In the genomic region with DNA sequence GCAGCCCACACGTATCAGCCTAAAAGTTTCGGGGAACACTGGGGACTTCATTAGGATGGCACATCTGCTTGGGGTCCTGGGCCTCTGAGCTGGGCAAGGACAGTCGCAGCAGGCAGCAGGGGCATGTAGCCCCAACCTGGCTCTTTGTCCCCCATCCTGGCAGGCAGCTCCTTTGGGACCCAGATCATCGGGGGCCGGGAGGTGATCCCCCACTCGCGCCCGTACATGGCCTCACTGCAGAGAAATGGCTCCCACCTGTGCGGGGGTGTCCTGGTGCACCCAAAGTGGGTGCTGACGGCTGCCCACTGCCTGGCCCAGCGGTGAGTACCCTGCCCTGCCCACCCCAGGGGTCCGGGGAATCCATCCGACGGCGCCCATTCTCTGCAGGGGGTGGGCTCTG, we compare ENCODE assay signal across 24 cellular contexts. TPM values are rescaled to one million over a fixed set of nuclear protein-coding genes. Genes with fewer than 3 reads are reported as not detected.
A peak's percentile ranks its signal among the peaks of the same experiment; 100 is the strongest.
DNase-seq lines count a peak whose midpoint lies in the region; ATAC-seq, FAIRE-seq and TF ChIP-seq lines count a peak whose summit lies in the region.
"Had no signal": no experiment of that assay in that cellular context is flagged by ENCODE, and none has a peak within 500 bp of the region (broad histone marks: within the 10 kb centered on the region; RNA-seq: fewer than 3 reads in every experiment).

No MANE protein-coding gene starts in this region.

- H3K27me3 ChIP-seq in H1 (replicated peaks in 1 of 4; ENCODE audit: control insufficient read depth in 3 of 4, extremely low read depth in 1 of 4, insufficient read depth in 3 of 4, low read length in 3 of 4) (no peaks in the 10 kb centered on the region), mammary epithelial cell (ENCODE audit: insufficient read depth, low read length) (no peaks in the 10 kb centered on the region)
- H3K27me3 ChIP-seq: BE2C; BLaER1 treated with 17β-estradiol and CSF1 and Interleukin-3, amounts not matched to agents 10 nM and 100 nM had no signal

- H2BK15ac ChIP-seq in H1 (ENCODE audit: low read length), result no peak overlapping the region

- no peak overlapping the region for H2BK20ac ChIP-seq in H1 (ENCODE audit: low read length)

- peak overlapping the region; percentile 45 for H3K4me3 Mint-ChIP-seq in natural killer cell
- H3K4me3 Mint-ChIP-seq in natural killer cell treated with Interleukin-12 subunit alpha and Interleukin-12 subunit beta and Interleukin-15 and Interleukin-18, amount 100 ng/mL, for 72 hours, result no peak overlapping the region
- H3K4me3 Mint-ChIP-seq: CD14-positive monocyte; CD4-positive, alpha-beta T cell; HFFc6 had no signal

- H3K4me1 ChIP-seq in H1 (replicated peaks in 1 of 4; ENCODE audit: control insufficient read depth in 3 of 4, insufficient read depth in 4 of 4, low read length in 3 of 4), result peaks cover 0 to 3% (median under 1%) of the 10 kb centered on the region in 4 experiments; a peak in 3 of 7 replicates
- H3K4me1 ChIP-seq in mammary epithelial cell (ENCODE audit: insufficient read depth, low read length), result peaks cover 3% of the 10 kb centered on the region
- H3K4me1 ChIP-seq: BE2C had no signal

- H4K91ac ChIP-seq in H1 (replicated peaks; ENCODE audit: insufficient read length, low read length), result no peak overlapping the region

- H3K9ac ChIP-seq in H1 (replicated peaks in 1 of 4; ENCODE audit: extremely low read depth in 1 of 4, low read depth in 3 of 4, low read length in 3 of 4) (no peak overlapping the region), mammary epithelial cell (ENCODE audit: insufficient read depth, low read length) (no peak overlapping the region)
- H3K9ac ChIP-seq: BLaER1 treated with 17β-estradiol and CSF1 and Interleukin-3, amounts not matched to agents 10 nM and 100 nM had no signal

- intact Hi-C loops in natural killer cell (cut with micrococcal nuclease), result no loop called here
- intact Hi-C loops in mammary epithelial cell (cut with micrococcal nuclease), result no loop called here

- TF ChIP-seq EP300 in H1 (IDR thresholded peaks at IDR 0.05; ENCODE audit: borderline replicate concordance in 1 of 2, low read depth in 2 of 2, low read length in 2 of 2), result no peak

- no peak for TF ChIP-seq POLR2A in H1 (IDR thresholded peaks at IDR 0.05; ENCODE audit: control extremely low read depth in 1 of 2, low read depth in 2 of 2, low read length in 2 of 2)

- BruUV-seq in mammary epithelial cell (replicated peaks; lab: Mats Ljungman, UMichigan), result no TSS peak

- no peak overlapping the region for H4K5ac ChIP-seq in H1 (ENCODE audit: insufficient read length, low read depth, low read length)

- no peaks in the 10 kb centered on the region for H3K36me3 Mint-ChIP-seq in natural killer cell
- no peaks in the 10 kb centered on the region for H3K36me3 Mint-ChIP-seq in natural killer cell treated with Interleukin-12 subunit alpha and Interleukin-12 subunit beta and Interleukin-15 and Interleukin-18, amount 100 ng/mL, for 72 hours

- dilution Hi-C loops in mammary epithelial cell (cut with HindIII; ENCODE audit: low sequenced_read_pairs), result no loop called here

- peak overlapping the region; percentile 51; the same call in 1 of the 2 replicates for H4K8ac ChIP-seq in H1 (ENCODE audit: extremely low read depth, insufficient read depth, low read length)

- H3K79me1 ChIP-seq in H1 (ENCODE audit: low read depth, low read length), result no peaks in the 10 kb centered on the region

- H3K79me2 ChIP-seq in H1 (ENCODE audit: control insufficient read depth in 1 of 2, insufficient read depth in 2 of 2, low read length in 2 of 2) (no peaks in the 10 kb centered on the region), mammary epithelial cell (ENCODE audit: insufficient read depth, low read length) (no peaks in the 10 kb centered on the region)

- no peak for TF ChIP-seq RAD21 in H1 (IDR thresholded peaks at IDR 0.05 in 1 of 2, conservative IDR thresholded peaks at IDR 0.05 in 1 of 2; ENCODE audit: low read depth in 2 of 2, low read length in 2 of 2)

- H3K4me3 ChIP-seq in H1 (ENCODE audit: extremely low read depth in 1 of 4, insufficient read depth in 2 of 4, low read depth in 3 of 4, low read length in 4 of 4) (no peak overlapping the region), mammary epithelial cell (replicated peaks in 1 of 3; ENCODE audit: insufficient read depth in 1 of 3, low read depth in 2 of 3, low read length in 3 of 3) (no peak overlapping the region)
- H3K4me3 ChIP-seq: A549; BLaER1 treated with 17β-estradiol and CSF1 and Interleukin-3, amounts not matched to agents 10 nM and 100 nM; GM12878 had no signal

- H3K4ac ChIP-seq in H1 (replicated peaks; ENCODE audit: insufficient read length, low read depth, low read length), result no peak overlapping the region

- H3K27me3 Mint-ChIP-seq in natural killer cell (ENCODE audit: low read depth in 2 of 2), result no peaks in the 10 kb centered on the region
- no peaks in the 10 kb centered on the region for H3K27me3 Mint-ChIP-seq in natural killer cell treated with Interleukin-12 subunit alpha and Interleukin-12 subunit beta and Interleukin-15 and Interleukin-18, amount 100 ng/mL, for 72 hours
- H3K27me3 Mint-ChIP-seq: CD4-positive, alpha-beta T cell had no signal

- H3K23me2 ChIP-seq in H1 (ENCODE audit: low read depth, low read length), result peaks cover 3% of the 10 kb centered on the region; the same call in 1 of the 2 replicates

- POLR2A ChIA-PET in H1 (lab: Charles Lee; ENCODE audit: partially characterized antibody), result interaction anchor here (0.9 to 7.3 kb wide), 7 partner anchors 8 to 38 kb away, joined by 3 to 40 read pairs (median 4); partner anchors contain the start of gene CDC34

- H3K18ac ChIP-seq in H1 (ENCODE audit: extremely low read depth, low read length), result no peak overlapping the region

- H3K14ac ChIP-seq in H1 (ENCODE audit: insufficient read length), result no peak overlapping the region

- WGBS in H1 (ENCODE audit: extremely low coverage in 1 of 2, insufficient coverage in 1 of 2, insufficient read length in 1 of 2, insufficient replicate concordance in 2 of 2, low coverage in 1 of 2, low lambda C conversion rate in 2 of 2, missing lambda C conversion rate in 1 of 2), 2 experiments, result 94% methylated on average over 8 of the region's 15 CpGs; no CpG with 5 or more reads in 1 of the 2 experiments
- WGBS in mammary epithelial cell (ENCODE audit: low coverage, missing lambda C conversion rate), result 100% methylated on average over 3 of the region's 15 CpGs

- no peak overlapping the region for H3K27ac ChIP-seq in H1 (ENCODE audit: low read depth, low read length)
- no peak overlapping the region for H3K27ac ChIP-seq in mammary epithelial cell (ENCODE audit: insufficient read depth, low read depth, low read length)
- H3K27ac ChIP-seq: A549; BLaER1 treated with 17β-estradiol and CSF1 and Interleukin-3, amounts not matched to agents 10 nM and 100 nM had no signal

- H3K4me1 Mint-ChIP-seq in natural killer cell, result peaks cover 13 to 38% of the 10 kb centered on the region in 2 donors
- peaks cover 20 to 29% of the 10 kb centered on the region in 2 donors for H3K4me1 Mint-ChIP-seq in natural killer cell treated with Interleukin-12 subunit alpha and Interleukin-12 subunit beta and Interleukin-15 and Interleukin-18, amount 100 ng/mL, for 72 hours (ENCODE audit: low read depth in 2 of 2)

- H2BK12ac ChIP-seq in H1 (ENCODE audit: low read depth, low read length), result no peak overlapping the region

- H4K20me1 ChIP-seq in H1 (replicated peaks in 1 of 2; ENCODE audit: control insufficient read depth in 1 of 2, insufficient read depth in 2 of 2, low read length in 2 of 2) (peaks cover 2 to 9% of the 10 kb centered on the region in 2 experiments), mammary epithelial cell (ENCODE audit: insufficient read depth, low read length) (no peaks in the 10 kb centered on the region)

- no peak overlapping the region for H2BK120ac ChIP-seq in H1 (replicated peaks; ENCODE audit: low read depth, low read length)

- no peak overlapping the region for H2BK5ac ChIP-seq in H1 (ENCODE audit: low read depth, low read length)

- H3K9me3 Mint-ChIP-seq in natural killer cell, result no peaks in the 10 kb centered on the region
- no peaks in the 10 kb centered on the region for H3K9me3 Mint-ChIP-seq in natural killer cell treated with Interleukin-12 subunit alpha and Interleukin-12 subunit beta and Interleukin-15 and Interleukin-18, amount 100 ng/mL, for 72 hours
- H3K9me3 Mint-ChIP-seq: CD14-positive monocyte; CD4-positive, alpha-beta T cell; CD8-positive, alpha-beta memory T cell; HFFc6 had no signal

- no peaks in the 10 kb centered on the region for H3K9me3 ChIP-seq in H1 (ENCODE audit: insufficient read depth in 2 of 2, low read depth in 1 of 2, low read length in 1 of 2)
- H3K9me3 ChIP-seq in mammary epithelial cell (replicated peaks; ENCODE audit: insufficient read depth, low read length), result no peaks in the 10 kb centered on the region
- H3K9me3 ChIP-seq: A549; BE2C; BLaER1 treated with 17β-estradiol and CSF1 and Interleukin-3, amounts not matched to agents 10 nM and 100 nM had no signal

- DNase-seq in natural killer cell (no peak), H1 (ENCODE audit: low read depth in 1 of 2, low spot score in 2 of 2) (no peak), mammary epithelial cell (no peak), NCI-H2227 treated with DMSO at 0.1 percent for 48 hours (lab: John Stamatoyannopoulos, UW) (no peak)
- no peak for DNase-seq in natural killer cell treated with Interleukin-12 subunit alpha and Interleukin-12 subunit beta and Interleukin-15 and Interleukin-18, amount 100 ng/mL, for 72 hours (ENCODE audit: low spot score)
- DNase-seq: 8988T; ACHN; AML-193; BE2C; CD4-positive, alpha-beta T cell; CD8-positive, alpha-beta memory T cell; DMS 273 treated with DMSO at 0.1 percent for 48 hours; DMS79; EL; GDM1; GOT3; H7; HFFc6 had no signal

- no peak overlapping the region for H3K56ac ChIP-seq in H1 (replicated peaks; ENCODE audit: insufficient read length, low read depth, low read length)

- in situ Hi-C loops in mammary epithelial cell (cut with MboI; ENCODE audit: low sequenced_read_pairs in 2 of 2), result no loop called here

- H3K23ac ChIP-seq in H1 (ENCODE audit: insufficient read length), result no peak overlapping the region

- H2AFZ ChIP-seq in H1 (ENCODE audit: low read length) (no peak overlapping the region), mammary epithelial cell (ENCODE audit: low read depth, low read length) (no peak overlapping the region)

- peaks cover 0 to 5% (median under 1%) of the 10 kb centered on the region in 4 experiments; a peak in 2 of 8 replicates for H3K36me3 ChIP-seq in H1 (ENCODE audit: control insufficient read depth in 2 of 4, insufficient read depth in 4 of 4, low read length in 3 of 4)
- peaks cover 2% of the 10 kb centered on the region for H3K36me3 ChIP-seq in mammary epithelial cell (ENCODE audit: insufficient read depth, low read length)
- H3K36me3 ChIP-seq: BE2C had no signal

- no peak for ATAC-seq in natural killer cell
- no peak for ATAC-seq in natural killer cell treated with Interleukin-12 subunit alpha and Interleukin-12 subunit beta and Interleukin-15 and Interleukin-18, amount 100 ng/mL, for 72 hours
- ATAC-seq: A549, GM12878 had no signal

- CTCF ChIA-PET in H1 (lab: Charles Lee; ENCODE audit: partially characterized antibody), result no interaction called here
- CTCF ChIA-PET in mammary epithelial cell (lab: Charles Lee; ENCODE audit: low non-redundant PET), result no interaction called here

- H3K4me2 ChIP-seq in H1 (ENCODE audit: insufficient read depth in 1 of 2, low read depth in 2 of 2, low read length in 2 of 2) (no peak overlapping the region), mammary epithelial cell (ENCODE audit: insufficient read depth, low read depth, low read length) (no peak overlapping the region)
- H3K4me2 ChIP-seq: A549; BLaER1 treated with 17β-estradiol and CSF1 and Interleukin-3, amounts not matched to agents 10 nM and 100 nM had no signal

- FAIRE-seq in H1 (lab: Jason Lieb, UNC), result no peak
- FAIRE-seq: A549, D721Med, GM12878, GM19239 had no signal

- no peak overlapping the region for H2AK5ac ChIP-seq in H1 (ENCODE audit: low read depth, low read length)

- TF ChIP-seq CTCF in natural killer cell (IDR thresholded peaks at IDR 0.05) (no peak), H1 (IDR thresholded peaks at IDR 0.05; ENCODE audit: control extremely low read depth in 1 of 3, insufficient read depth in 1 of 3, low read depth in 1 of 3, low read length in 3 of 3) (no peak), mammary epithelial cell (conservative IDR thresholded peaks at IDR 0.05 in 1 of 2, IDR thresholded peaks at IDR 0.05 in 1 of 2; ENCODE audit: extremely low read depth in 1 of 2, insufficient read depth in 1 of 2, low read depth in 1 of 2, low read length in 2 of 2) (no peak)

- no peak overlapping the region for H3K27ac Mint-ChIP-seq in natural killer cell
- H3K27ac Mint-ChIP-seq in natural killer cell treated with Interleukin-12 subunit alpha and Interleukin-12 subunit beta and Interleukin-15 and Interleukin-18, amount 100 ng/mL, for 72 hours, result no peak overlapping the region
- H3K27ac Mint-ChIP-seq: CD14-positive monocyte; CD4-positive, alpha-beta T cell; HFFc6 had no signal

RNA-seq across cellular contexts. Expression of gene GZMM, which starts 3.3 kb away (rescaled TPM):
- total RNA-seq in natural killer cell (100 to 1,000 TPM; 186 to 286 (median 253) TPM), mammary epithelial cell (not detected)
- total RNA-seq in natural killer cell treated with Interleukin-12 subunit alpha and Interleukin-12 subunit beta and Interleukin-15 and Interleukin-18, amount 100 ng/mL, for 72 hours, result 10 to 100 TPM; 34.5 to 49.7 TPM
- 0.32 and 0.59 TPM in 2 replicates for total RNA-seq in H1 (2021; fragmentation: NEBNext Ultra II Directional; extraction: Animal tissue kit (Norgen Biotek cat#: 25700))
- polyA plus RNA-seq in H1 (2011; rRNA removed) (0.09 and 0.19 TPM in 2 replicates), mammary epithelial cell (not detected)
- polyA plus RNA-seq in H1 (2011; cell fraction: cytosol; rRNA removed), result 0.26 TPM
- polyA plus RNA-seq in H1 (2011; cell fraction: nucleus; rRNA removed), result 0.91 TPM
- 0.20 to 0.40 TPM in 2 of 4 replicates, not detected in the others for polyA plus RNA-seq in H1 (2012, experiment 1 of 2)
- 0.45 TPM for polyA plus RNA-seq in H1 (2012, experiment 2 of 2)
- polyA plus RNA-seq in H1 (2013, experiment 1 of 2), result 0.12 TPM
- polyA plus RNA-seq in H1 (2013, experiment 2 of 2), result 0.22 TPM
- not detected in 2 replicates for polyA minus RNA-seq in H1 (2011; rRNA and poly(A)+ RNA removed)
- not detected for polyA minus RNA-seq in H1 (2011; cell fraction: cytosol; rRNA and poly(A)+ RNA removed)
- polyA minus RNA-seq in H1 (2011; cell fraction: nucleus; rRNA and poly(A)+ RNA removed), result not detected
- polyA minus RNA-seq in mammary epithelial cell, result not detected
- polyA plus RNA-seq: A549 had no signal

RNA-seq across cellular contexts. Expression of gene CDC34, which starts 15.6 kb away (rescaled TPM):
- total RNA-seq in natural killer cell (100 to 1,000 TPM in 2 of 3 donors, 10 to 100 TPM in 1; 68.5 to 114 (median 101) TPM), mammary epithelial cell (10 to 100 TPM; 52.8 to 68.5 TPM)
- total RNA-seq in natural killer cell treated with Interleukin-12 subunit alpha and Interleukin-12 subunit beta and Interleukin-15 and Interleukin-18, amount 100 ng/mL, for 72 hours, result 10 to 100 TPM; 46.5 to 73.2 TPM
- 129 and 133 TPM in 2 replicates for total RNA-seq in H1 (2021; fragmentation: NEBNext Ultra II Directional; extraction: Animal tissue kit (Norgen Biotek cat#: 25700))
- polyA plus RNA-seq in H1 (2011; rRNA removed) (95.9 and 152 TPM in 2 replicates), mammary epithelial cell (50.3 TPM)
- 118 TPM for polyA plus RNA-seq in H1 (2011; cell fraction: cytosol; rRNA removed)
- 164 TPM for polyA plus RNA-seq in H1 (2011; cell fraction: nucleus; rRNA removed)
- polyA plus RNA-seq in H1 (2012, experiment 1 of 2), result 96.1 to 118 TPM (median 105 TPM) in 4 replicates
- 88.6 TPM for polyA plus RNA-seq in H1 (2012, experiment 2 of 2)
- polyA plus RNA-seq in H1 (2013, experiment 1 of 2), result 91.1 TPM
- polyA plus RNA-seq in H1 (2013, experiment 2 of 2), result 90.3 TPM
- polyA minus RNA-seq in H1 (2011; rRNA and poly(A)+ RNA removed), result 24.6 and 40.1 TPM in 2 replicates
- 50.3 TPM for polyA minus RNA-seq in H1 (2011; cell fraction: cytosol; rRNA and poly(A)+ RNA removed)
- 45.6 TPM for polyA minus RNA-seq in H1 (2011; cell fraction: nucleus; rRNA and poly(A)+ RNA removed)
- 24.4 TPM for polyA minus RNA-seq in mammary epithelial cell

RNA-seq across cellular contexts. Expression of gene BSG, which starts 25.3 kb away (rescaled TPM):
- total RNA-seq in natural killer cell (100 to 1,000 TPM; 229 to 248 (median 236) TPM), mammary epithelial cell (100 to 1,000 TPM; 493 to 593 TPM)
- total RNA-seq in natural killer cell treated with Interleukin-12 subunit alpha and Interleukin-12 subunit beta and Interleukin-15 and Interleukin-18, amount 100 ng/mL, for 72 hours, result 100 to 1,000 TPM; 236 to 274 TPM
- total RNA-seq in H1 (2021; fragmentation: NEBNext Ultra II Directional; extraction: Animal tissue kit (Norgen Biotek cat#: 25700)), result 726 and 743 TPM in 2 replicates
- polyA plus RNA-seq in H1 (2011; rRNA removed) (1,055 and 1,381 TPM in 2 replicates), mammary epithelial cell (522 TPM)
- polyA plus RNA-seq in H1 (2011; cell fraction: cytosol; rRNA removed), result 777 TPM
- polyA plus RNA-seq in H1 (2011; cell fraction: nucleus; rRNA removed), result 835 TPM
- polyA plus RNA-seq in H1 (2012, experiment 1 of 2), result 563 to 829 TPM (median 731 TPM) in 4 replicates
- polyA plus RNA-seq in H1 (2012, experiment 2 of 2), result 1,009 TPM
- polyA plus RNA-seq in H1 (2013, experiment 1 of 2), result 1,327 TPM
- 1,362 TPM for polyA plus RNA-seq in H1 (2013, experiment 2 of 2)
- 300 and 353 TPM in 2 replicates for polyA minus RNA-seq in H1 (2011; rRNA and poly(A)+ RNA removed)
- polyA minus RNA-seq in H1 (2011; cell fraction: cytosol; rRNA and poly(A)+ RNA removed), result 459 TPM
- 278 TPM for polyA minus RNA-seq in H1 (2011; cell fraction: nucleus; rRNA and poly(A)+ RNA removed)
- polyA minus RNA-seq in mammary epithelial cell, result 220 TPM

RNA-seq across cellular contexts. Expression of gene TPGS1, which starts 39.8 kb away (rescaled TPM):
- total RNA-seq in natural killer cell (10 to 100 TPM; 18.7 to 20.6 (median 18.9) TPM), mammary epithelial cell (10 to 100 TPM; 15.2 to 29.2 TPM)
- 10 to 100 TPM; 16.3 to 17.7 TPM for total RNA-seq in natural killer cell treated with Interleukin-12 subunit alpha and Interleukin-12 subunit beta and Interleukin-15 and Interleukin-18, amount 100 ng/mL, for 72 hours
- 9.1 and 10.2 TPM in 2 replicates for total RNA-seq in H1 (2021; fragmentation: NEBNext Ultra II Directional; extraction: Animal tissue kit (Norgen Biotek cat#: 25700))
- polyA plus RNA-seq in H1 (2011; rRNA removed) (10.6 and 11.8 TPM in 2 replicates), mammary epithelial cell (4.2 TPM)
- polyA plus RNA-seq in H1 (2011; cell fraction: cytosol; rRNA removed), result 12.2 TPM
- polyA plus RNA-seq in H1 (2011; cell fraction: nucleus; rRNA removed), result 8.0 TPM
- polyA plus RNA-seq in H1 (2012, experiment 1 of 2), result 3.4 to 7.4 TPM (median 7.1 TPM) in 4 replicates
- polyA plus RNA-seq in H1 (2012, experiment 2 of 2), result 2.8 TPM
- 4.2 TPM for polyA plus RNA-seq in H1 (2013, experiment 1 of 2)
- polyA plus RNA-seq in H1 (2013, experiment 2 of 2), result 4.2 TPM
- 0.59 and 0.60 TPM in 2 replicates for polyA minus RNA-seq in H1 (2011; rRNA and poly(A)+ RNA removed)
- 3.4 TPM for polyA minus RNA-seq in H1 (2011; cell fraction: cytosol; rRNA and poly(A)+ RNA removed)
- polyA minus RNA-seq in H1 (2011; cell fraction: nucleus; rRNA and poly(A)+ RNA removed), result 6.8 TPM
- polyA minus RNA-seq in mammary epithelial cell, result 1.4 TPM

RNA-seq across cellular contexts. Expression of gene HCN2, which starts 42.6 kb away (rescaled TPM):
- total RNA-seq in natural killer cell (1 to 10 TPM in 2 of 3 donors, under 1 TPM in 1; 0.96 to 1.6 (median 1.1) TPM), mammary epithelial cell (1 to 10 TPM in 1 of 2 donors, under 1 TPM in 1; 0.33 to 1.6 TPM)
- under 1 TPM; 0.29 to 0.64 TPM for total RNA-seq in natural killer cell treated with Interleukin-12 subunit alpha and Interleukin-12 subunit beta and Interleukin-15 and Interleukin-18, amount 100 ng/mL, for 72 hours
- total RNA-seq in H1 (2021; fragmentation: NEBNext Ultra II Directional; extraction: Animal tissue kit (Norgen Biotek cat#: 25700)), result 3.6 and 4.0 TPM in 2 replicates
- polyA plus RNA-seq in H1 (2011; rRNA removed) (1.0 and 1.9 TPM in 2 replicates), mammary epithelial cell (0.35 TPM)
- polyA plus RNA-seq in H1 (2011; cell fraction: cytosol; rRNA removed), result 1.3 TPM
- 3.2 TPM for polyA plus RNA-seq in H1 (2011; cell fraction: nucleus; rRNA removed)
- polyA plus RNA-seq in H1 (2012, experiment 1 of 2), result 1.6 to 4.6 TPM (median 3.9 TPM) in 4 replicates
- polyA plus RNA-seq in H1 (2012, experiment 2 of 2), result 2.2 TPM
- 3.0 TPM for polyA plus RNA-seq in H1 (2013, experiment 1 of 2)
- polyA plus RNA-seq in H1 (2013, experiment 2 of 2), result 3.2 TPM
- 1.6 and 4.2 TPM in 2 replicates for polyA minus RNA-seq in H1 (2011; rRNA and poly(A)+ RNA removed)
- 2.5 TPM for polyA minus RNA-seq in H1 (2011; cell fraction: cytosol; rRNA and poly(A)+ RNA removed)
- polyA minus RNA-seq in H1 (2011; cell fraction: nucleus; rRNA and poly(A)+ RNA removed), result 1.4 TPM
- polyA minus RNA-seq in mammary epithelial cell, result 1.7 TPM
- polyA plus RNA-seq: CD14-positive monocyte; CD8-positive, alpha-beta memory T cell had no signal

Comparison
In these comparisons a context has a peak if more than half of its experiments do, and no peak if none do; other contexts are left out.
1. RNA of gene GZMM, which starts 3.3 kb away (total RNA-seq): 186 to 286 TPM in natural killer cell and 34.5 to 49.7 TPM in natural killer cell treated with Interleukin-12 subunit alpha and Interleukin-12 subunit beta and Interleukin-15 and Interleukin-18, amount 100 ng/mL, for 72 hours; 0.32 to 0.59 TPM in H1 and not detected in mammary epithelial cell; every median in the first group is over 10 times any median in the second.